In the genomic region with DNA sequence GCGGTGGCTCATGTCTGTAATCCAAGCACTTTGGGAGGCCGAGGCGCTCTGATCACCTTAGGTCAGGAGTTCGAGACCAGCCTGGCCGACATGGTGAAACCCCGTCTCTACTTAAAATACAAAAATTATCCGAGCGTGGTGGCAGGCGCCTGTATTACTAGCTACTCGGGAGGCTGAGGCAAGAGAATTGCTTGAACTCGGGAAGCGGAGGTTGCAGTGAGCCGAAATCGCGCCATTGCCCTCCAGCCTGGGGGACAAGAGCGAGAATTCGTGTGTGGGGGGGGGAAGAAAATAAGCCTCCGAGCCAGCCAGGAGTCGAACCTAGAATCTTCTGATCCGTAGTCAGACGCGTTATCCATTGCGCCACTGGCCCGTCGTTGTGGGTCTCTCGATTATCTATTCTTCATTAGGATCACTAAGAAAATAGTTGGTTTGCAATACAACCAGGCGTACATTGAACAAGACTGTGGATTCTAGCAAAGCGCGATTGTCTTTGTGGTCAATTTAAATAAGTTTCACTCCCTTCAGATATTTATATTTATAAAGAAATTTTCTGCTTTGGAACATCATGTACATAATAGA, we compare ENCODE assay signal across 10 cellular contexts. TPM values are rescaled to one million over a fixed set of nuclear protein-coding genes. Genes with fewer than 3 reads are reported as not detected.
DNase-seq lines count a peak whose midpoint lies in the region; ATAC-seq and TF ChIP-seq lines count a peak whose summit lies in the region.
"Had no signal": no experiment of that assay in that cellular context is flagged by ENCODE, and none has a peak within 500 bp of the region (broad histone marks: within the 10 kb centered on the region; RNA-seq: fewer than 3 reads in every experiment).

No MANE protein-coding gene starts in this region.

- H3K27me3 Mint-ChIP-seq in activated naive CD8-positive, alpha-beta T cell treated with anti-CD3 and anti-CD28 coated beads for 36 hours: peaks cover 84% of the 10 kb centered on the region

- DNase-seq in COLO829 (ENCODE audit: low spot score): peak; percentile 81
- DNase-seq in HEK293T (ENCODE audit: extremely low spot score): peak; percentile 51
- DNase-seq in activated naive CD8-positive, alpha-beta T cell treated with anti-CD3 and anti-CD28 coated beads for 36 hours: no peak
- DNase-seq in DMS53 treated with DMSO at 0.1 percent for 48 hours (lab: John Stamatoyannopoulos, UW; ENCODE audit: unreplicated experiment): no peak
- no peak for DNase-seq in NCI-H526 (lab: John Stamatoyannopoulos, UW)
- no peak for DNase-seq in activated naive CD4-positive, alpha-beta T cell (lab: John Stamatoyannopoulos, UW)
- DNase-seq: esophagus squamous epithelium had no signal

- POLR2A ChIA-PET in HEK293T (lab: Yijun Ruan, JAX): no interaction called here

- H3K9me3 ChIP-seq in iPS-15b (ENCODE audit: control insufficient read depth, insufficient read depth, low read length): no peaks in the 10 kb centered on the region
- H3K9me3 ChIP-seq: esophagus squamous epithelium had no signal

- H3K9ac ChIP-seq in iPS-15b (ENCODE audit: low read depth, low read length): no peak overlapping the region
- H3K9ac ChIP-seq: parathyroid adenoma had no signal

- no peaks in the 10 kb centered on the region for H3K27me3 ChIP-seq in iPS-15b (ENCODE audit: control insufficient read depth, insufficient read depth, low read length)

- H3K4me1 Mint-ChIP-seq in activated naive CD8-positive, alpha-beta T cell treated with anti-CD3 and anti-CD28 coated beads for 36 hours: peaks cover 2% of the 10 kb centered on the region

- no peak for ATAC-seq in GM19324 (IDR thresholded peaks at IDR 0.05; ENCODE audit: low FRiP score, unreplicated experiment)

- H3K27ac Mint-ChIP-seq in activated naive CD8-positive, alpha-beta T cell treated with anti-CD3 and anti-CD28 coated beads for 36 hours: peak overlapping the region; percentile 12

- peak overlapping the region; percentile 40 for H3K4me3 Mint-ChIP-seq in activated naive CD8-positive, alpha-beta T cell treated with anti-CD3 and anti-CD28 coated beads for 36 hours

- peaks cover 5% of the 10 kb centered on the region for H3K4me1 ChIP-seq in iPS-15b (ENCODE audit: control insufficient read depth, insufficient read depth, low read length)
- H3K4me1 ChIP-seq: parathyroid adenoma had no signal

- H3K9me3 Mint-ChIP-seq in activated naive CD8-positive, alpha-beta T cell treated with anti-CD3 and anti-CD28 coated beads for 36 hours: peaks cover 8% of the 10 kb centered on the region

- no peaks in the 10 kb centered on the region for H3K36me3 Mint-ChIP-seq in activated naive CD8-positive, alpha-beta T cell treated with anti-CD3 and anti-CD28 coated beads for 36 hours

- CTCF ChIA-PET in HEK293T (lab: Yijun Ruan, JAX): interaction anchor here (0.7 kb wide), 1 partner anchor 45 kb away, joined by 3 read pairs; no protein-coding TSS in a partner anchor

- no peaks in the 10 kb centered on the region for H3K36me3 ChIP-seq in iPS-15b (ENCODE audit: control insufficient read depth, insufficient read depth, low read length)
- H3K36me3 ChIP-seq: esophagus squamous epithelium had no signal

- H3K4me3 ChIP-seq in iPS-15b (ENCODE audit: low read depth, low read length): peak overlapping the region; percentile 48
- H3K4me3 ChIP-seq: esophagus squamous epithelium had no signal

TF ChIP-seq in HEK293T, 16 proteins besides CTCF, POLR2A, EP300 and RAD21:
- TF ChIP-seq SP1 (IDR thresholded peaks at IDR 0.05) (no peak), FOXM1 (IDR thresholded peaks at IDR 0.05; ENCODE audit: borderline replicate concordance) (peak; percentile 66; the same call in 1 of the 2 replicates)

RNA-seq across cellular contexts. Expression of gene PRSS16, which starts 33.9 kb away (rescaled TPM):
- under 1 TPM; 0.38 to 0.54 TPM for total RNA-seq in activated naive CD8-positive, alpha-beta T cell treated with anti-CD3 and anti-CD28 coated beads for 36 hours

Comparison
In these comparisons a context has a peak if more than half of its experiments do, and no peak if none do; other contexts are left out.
1. DNase-seq: peak in COLO829 (single experiment) and HEK293T (single experiment); none in activated naive CD8-positive, alpha-beta T cell treated with anti-CD3 and anti-CD28 coated beads for 36 hours (single experiment), DMS53 treated with DMSO at 0.1 percent for 48 hours (single experiment), NCI-H526 (0 of 2) and activated naive CD4-positive, alpha-beta T cell (0 of 4).